8 cellular contexts compared by ENCODE assay signal in the genomic region with DNA sequence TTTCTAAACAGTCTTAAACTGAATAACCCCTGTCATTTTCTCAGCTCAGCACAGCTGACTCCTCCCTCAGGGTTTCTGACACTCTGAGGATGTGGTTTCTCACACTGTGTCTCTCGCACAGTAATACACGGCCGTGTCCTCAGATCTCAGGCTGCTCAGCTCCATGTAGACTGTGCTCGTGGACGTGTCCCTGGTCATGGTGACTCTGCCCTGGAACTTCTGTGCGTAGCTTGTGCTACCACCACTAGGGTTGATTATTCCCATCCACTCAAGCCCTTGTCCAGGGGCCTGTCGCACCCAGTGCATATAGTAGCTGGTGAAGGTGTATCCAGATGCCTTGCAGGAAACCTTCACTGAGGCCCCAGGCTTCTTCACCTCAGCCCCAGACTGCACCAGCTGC.
A peak's percentile ranks its signal among the peaks of the same experiment; 100 is the strongest.
DNase-seq lines count a peak whose midpoint lies in the region; ATAC-seq, FAIRE-seq and TF ChIP-seq lines count a peak whose summit lies in the region.
"Not testable (repeated sequence)": the region's sequence is repeated elsewhere in the genome, so short reads cannot be mapped to it uniquely, and the experiment has no call there.

No MANE protein-coding gene starts in this region.

- DNase-seq in activated CD4-positive, CD25-positive, alpha-beta regulatory T cell treated with anti-CD3 and anti-CD28 coated beads, Interleukin-2, amount 50 U/mL, for 72 hours: peak; percentile 37
- DNase-seq in activated CD8-positive, alpha-beta memory T cell treated with anti-CD3 and anti-CD28 coated beads, Interleukin-2, amount 10 ng/mL, durations not matched to agents 7 days and 5 days: peak; percentile 85
- DNase-seq in activated effector memory CD4-positive, alpha-beta T cell treated with anti-CD3 and anti-CD28 coated beads, Interleukin-2, amount 50 U/mL, for 16 hours: peak; percentile 72
- peak; percentile 34 to 71 for DNase-seq in central memory CD8-positive, alpha-beta T cell (ENCODE audit: low spot score in 2 of 2)
- DNase-seq in small intestine: peak; percentile 55
- peak; percentile 53 for DNase-seq in stimulated activated CD8-positive, alpha-beta memory T cell treated with anti-CD3 and anti-CD28 coated beads, Interleukin-4, amount 100 ng/mL, for 48 hours

- H3K9ac ChIP-seq in BLaER1: not testable (repeated sequence)
- peak overlapping the region; percentile 51 for H3K9ac ChIP-seq in Loucy (ENCODE audit: low read depth, low read length, poor library complexity, severe bottlenecking)

- WGBS in small intestine, 3 donors: 52 to 76% (median 53%) methylated on average over 7 of the region's 7 CpGs

- H3K4me2 ChIP-seq in BLaER1 (peak overlapping the region; percentile 45), Loucy (ENCODE audit: low read depth, low read length, poor library complexity, severe bottlenecking) (peak overlapping the region; percentile 66)

- H3K27me3 Mint-ChIP-seq in activated CD8-positive, alpha-beta memory T cell treated with anti-CD3 and anti-CD28 coated beads, Interleukin-2, amount 10 ng/mL, durations not matched to agents 7 days and 5 days: peaks cover 38% of the 10 kb centered on the region
- not testable (repeated sequence) for H3K27me3 Mint-ChIP-seq in central memory CD8-positive, alpha-beta T cell

- not testable (repeated sequence) for H3K27me3 ChIP-seq in BLaER1; Loucy (ENCODE audit: insufficient read depth, low read length, poor library complexity, severe bottlenecking); small intestine (ENCODE audit: control insufficient read depth in 2 of 2, insufficient read depth in 2 of 2, low read length in 2 of 2)

- peak overlapping the region; percentile 1 for H3K4me3 Mint-ChIP-seq in activated CD8-positive, alpha-beta memory T cell treated with anti-CD3 and anti-CD28 coated beads, Interleukin-2, amount 10 ng/mL, durations not matched to agents 7 days and 5 days
- peak overlapping the region; percentile 44 for H3K4me3 Mint-ChIP-seq in central memory CD8-positive, alpha-beta T cell

- H3K9me2 ChIP-seq in Loucy (replicated peaks; ENCODE audit: low read depth, low read length): not testable (repeated sequence)

- not testable (repeated sequence) for H3F3A ChIP-seq in Loucy (ENCODE audit: low read depth)

- CTCF ChIA-PET in activated CD8-positive, alpha-beta memory T cell treated with anti-CD3 and anti-CD28 coated beads, Interleukin-2, amount 10 ng/mL, durations not matched to agents 7 days and 5 days (lab: Charles Lee): interaction anchor here (0.8 to 8.0 kb wide), 12 partner anchors 8 to 153 kb away, joined by 3 to 81 read pairs (median 3); no protein-coding TSS in a partner anchor

- peak overlapping the region; percentile 83 for H2AFZ ChIP-seq in Loucy (ENCODE audit: low read length)

- peaks cover 67% of the 10 kb centered on the region for H3K4me1 Mint-ChIP-seq in activated CD8-positive, alpha-beta memory T cell treated with anti-CD3 and anti-CD28 coated beads, Interleukin-2, amount 10 ng/mL, durations not matched to agents 7 days and 5 days
- peaks cover 76% of the 10 kb centered on the region for H3K4me1 Mint-ChIP-seq in central memory CD8-positive, alpha-beta T cell

- peaks cover 12% of the 10 kb centered on the region for H3K4me1 ChIP-seq in BLaER1
- H3K4me1 ChIP-seq in Loucy (ENCODE audit: insufficient read depth, low read length, poor library complexity, severe bottlenecking): peaks cover 51% of the 10 kb centered on the region
- not testable (repeated sequence) for H3K4me1 ChIP-seq in small intestine (ENCODE audit: control insufficient read depth in 2 of 2, insufficient read depth in 1 of 2, low read depth in 1 of 2, low read length in 1 of 2)

- not testable (repeated sequence) for H3K36me3 Mint-ChIP-seq in activated CD8-positive, alpha-beta memory T cell treated with anti-CD3 and anti-CD28 coated beads, Interleukin-2, amount 10 ng/mL, durations not matched to agents 7 days and 5 days; central memory CD8-positive, alpha-beta T cell (ENCODE audit: insufficient read depth)

- ATAC-seq in activated CD8-positive, alpha-beta memory T cell treated with anti-CD3 and anti-CD28 coated beads, Interleukin-2, amount 10 ng/mL, durations not matched to agents 7 days and 5 days: peak; percentile 81
- ATAC-seq in central memory CD8-positive, alpha-beta T cell (replicated peaks; ENCODE audit: extremely low read depth, poor library complexity, severe bottlenecking): peak; percentile 64

- not testable (repeated sequence) for H3K79me2 ChIP-seq in Loucy (ENCODE audit: insufficient read depth, low read length)

- not testable (repeated sequence) for H3K9me3 Mint-ChIP-seq in activated CD8-positive, alpha-beta memory T cell treated with anti-CD3 and anti-CD28 coated beads, Interleukin-2, amount 10 ng/mL, durations not matched to agents 7 days and 5 days (ENCODE audit: low read depth); central memory CD8-positive, alpha-beta T cell

- FAIRE-seq in small intestine (lab: Jason Lieb, UNC): not testable (repeated sequence)

- not testable (repeated sequence) for H3K36me3 ChIP-seq in BLaER1; Loucy (ENCODE audit: insufficient read depth, low read length); small intestine (ENCODE audit: control insufficient read depth in 2 of 2, insufficient read depth in 2 of 2, low read length in 2 of 2)

- not testable (repeated sequence) for H4K20me1 ChIP-seq in BLaER1; Loucy (ENCODE audit: insufficient read depth, low read length, poor library complexity, severe bottlenecking)

- not testable (repeated sequence) for H3K27ac ChIP-seq in BLaER1
- peak overlapping the region in 1 of 2 donors; percentile 81 for H3K27ac ChIP-seq in small intestine (ENCODE audit: low read depth in 1 of 2, low read length in 1 of 2)

- not testable (repeated sequence) for H3K9me3 ChIP-seq in BLaER1; Loucy (ENCODE audit: insufficient read depth, low read depth, low read length); small intestine (ENCODE audit: control insufficient read depth, low read depth)

- not testable (repeated sequence) for H3K4me3 ChIP-seq in BLaER1; small intestine (ENCODE audit: low read depth in 1 of 2, low read length in 2 of 2)
- H3K4me3 ChIP-seq in Loucy (ENCODE audit: low read length, poor library complexity, severe bottlenecking): peak overlapping the region; percentile 55

- peak overlapping the region; percentile 80 for H3K27ac Mint-ChIP-seq in activated CD8-positive, alpha-beta memory T cell treated with anti-CD3 and anti-CD28 coated beads, Interleukin-2, amount 10 ng/mL, durations not matched to agents 7 days and 5 days
- H3K27ac Mint-ChIP-seq in central memory CD8-positive, alpha-beta T cell (ENCODE audit: low read depth): peak overlapping the region; percentile 81

- TF ChIP-seq CTCF in Loucy (conservative IDR thresholded peaks at IDR 0.05; ENCODE audit: low read length): not testable (repeated sequence)
